Comparison of ENCODE assay signal across 18 cellular contexts in genomic region chr17:72969293-72969692, GRCh38.
DNase-seq lines count a peak whose midpoint lies in the region; ATAC-seq, FAIRE-seq and TF ChIP-seq lines count a peak whose summit lies in the region.
"Had no signal": no experiment of that assay in that cellular context is flagged by ENCODE, and none has a peak within 500 bp of the region (broad histone marks: within the 10 kb centered on the region; RNA-seq: fewer than 3 reads in every experiment).

No MANE protein-coding gene starts in this region.

- H3K36me3 Mint-ChIP-seq in neural progenitor cell = no peaks in the 10 kb centered on the region

- POLR2A ChIA-PET in HepG2 (lab: Yijun Ruan, JAX) = no interaction called here

- H3K4me1 ChIP-seq in HepG2 (ENCODE audit: insufficient read depth, low read length) = peaks cover 39% of the 10 kb centered on the region
- H3K4me1 ChIP-seq in right lobe of liver = peaks cover 0 to 18% (median 5%) of the 10 kb centered on the region in 4 donors
- H3K4me1 ChIP-seq in neural progenitor cell = peaks cover 21% of the 10 kb centered on the region
- no peaks in the 10 kb centered on the region for H3K4me1 ChIP-seq in gastroesophageal sphincter

- no peak for DNase-seq in HepG2 (ENCODE audit: low spot score)
- DNase-seq in right lobe of liver = no peak
- DNase-seq in neural progenitor cell (ENCODE audit: low spot score) = no peak
- no peak for DNase-seq in SW 1271 (lab: John Stamatoyannopoulos, UW)
- no peak for DNase-seq in hepatic stellate cell (ENCODE audit: low spot score)
- DNase-seq: 8988T; C1 segment of cervical spinal cord; CD4-positive, CD25-positive, alpha-beta regulatory T cell; CD8-positive, alpha-beta memory T cell; COR-L47; HCEC 1CT had no signal

- CTCF ChIA-PET in HepG2 (lab: Yijun Ruan, JAX; ENCODE audit: low intra/inter-chr PET ratio, low total read pairs) = no interaction called here

- H4K20me1 ChIP-seq in HepG2 (ENCODE audit: insufficient read depth, low read length) (peaks cover 36% of the 10 kb centered on the region), neural progenitor cell (ENCODE audit: low read depth) (no peaks in the 10 kb centered on the region)

- TF ChIP-seq EP300 in HepG2 (IDR thresholded peaks at IDR 0.05; ENCODE audit: low read depth in 2 of 2, low read length in 2 of 2) = no peak
- no peak for TF ChIP-seq EP300 in HepG2 (CRISPR knock-in tag; IDR thresholded peaks at IDR 0.05; ENCODE audit: borderline replicate concordance)
- TF ChIP-seq EP300 in gastroesophageal sphincter (IDR thresholded peaks at IDR 0.05) = no peak

- no peaks in the 10 kb centered on the region for H3K79me2 ChIP-seq in HepG2 (ENCODE audit: insufficient read depth, low read length)
- no peaks in the 10 kb centered on the region for H3K79me2 ChIP-seq in neural progenitor cell (ENCODE audit: low read depth)

- no peak overlapping the region for H3K4me3 Mint-ChIP-seq in neural progenitor cell
- H3K4me3 Mint-ChIP-seq: CD4-positive, CD25-positive, alpha-beta regulatory T cell; CD8-positive, alpha-beta memory T cell; GM23338 had no signal

- H3K27me3 ChIP-seq in HepG2 (ENCODE audit: control insufficient read depth in 1 of 2, insufficient read depth in 2 of 2, low read length in 2 of 2) = peaks cover 2 to 17% of the 10 kb centered on the region in 2 experiments; a peak in 4 of 5 replicates
- no peaks in the 10 kb centered on the region for H3K27me3 ChIP-seq in right lobe of liver
- H3K27me3 ChIP-seq in neural progenitor cell = no peaks in the 10 kb centered on the region
- no peaks in the 10 kb centered on the region for H3K27me3 ChIP-seq in gastroesophageal sphincter

- FAIRE-seq in HepG2 (lab: Jason Lieb, UNC) = no peak
- FAIRE-seq: D721Med, G401.6, GM12891, H54 had no signal

- peaks cover 9% of the 10 kb centered on the region for H3K9me3 Mint-ChIP-seq in neural progenitor cell
- H3K9me3 Mint-ChIP-seq: CD4-positive, CD25-positive, alpha-beta regulatory T cell had no signal

- H3K36me3 ChIP-seq in HepG2 (replicated peaks in 1 of 2; ENCODE audit: control insufficient read depth in 1 of 2, insufficient read depth in 2 of 2, low read length in 2 of 2) = no peaks in the 10 kb centered on the region
- H3K36me3 ChIP-seq in right lobe of liver = no peaks in the 10 kb centered on the region
- no peaks in the 10 kb centered on the region for H3K36me3 ChIP-seq in neural progenitor cell
- H3K36me3 ChIP-seq in gastroesophageal sphincter = no peaks in the 10 kb centered on the region

- TF ChIP-seq CTCF in HepG2 (CRISPR knock-in tag; IDR thresholded peaks at IDR 0.05) = no peak
- TF ChIP-seq CTCF in right lobe of liver (IDR thresholded peaks at IDR 0.05) = no peak
- no peak for TF ChIP-seq CTCF in neural progenitor cell (IDR thresholded peaks at IDR 0.05)
- no peak for TF ChIP-seq CTCF in gastroesophageal sphincter (IDR thresholded peaks at IDR 0.05)

- in situ Hi-C loops in HepG2 (cut with HindIII; ENCODE audit: extremely low pct_ligation_motif_present, low pct_unique_long_range_greater_than_20kb) = loop anchor here (25.0 kb wide), 1 partner anchor 418 kb away; no protein-coding TSS in a partner anchor

- no peaks in the 10 kb centered on the region for H3F3A ChIP-seq in neural progenitor cell (ENCODE audit: low read depth)

- H2AFZ ChIP-seq in HepG2 (ENCODE audit: low read length) (no peak overlapping the region), neural progenitor cell (replicated peaks) (no peak overlapping the region)
- H2AFZ ChIP-seq: GM23338 had no signal

- no peak overlapping the region for H3K27ac ChIP-seq in HepG2 (ENCODE audit: extremely low read length, insufficient read depth, low read length)
- H3K27ac ChIP-seq in right lobe of liver = no peak overlapping the region
- H3K27ac ChIP-seq in cingulate gyrus (ENCODE audit: low read depth, low read length) = peak overlapping the region; percentile 39
- H3K27ac ChIP-seq in neural progenitor cell = no peak overlapping the region
- H3K27ac ChIP-seq in gastroesophageal sphincter = no peak overlapping the region

- H3K4me2 ChIP-seq in HepG2 (ENCODE audit: low read depth, low read length) (no peak overlapping the region), neural progenitor cell (no peak overlapping the region)
- H3K4me2 ChIP-seq: GM23338 had no signal

- H3K27me3 Mint-ChIP-seq in neural progenitor cell (ENCODE audit: insufficient read depth, low read depth) = peaks cover 6% of the 10 kb centered on the region
- H3K27me3 Mint-ChIP-seq: CD4-positive, CD25-positive, alpha-beta regulatory T cell had no signal

- intact Hi-C loops in HepG2 (cut with micrococcal nuclease; ENCODE audit: unreplicated experiment) = no loop called here
- intact Hi-C loops in right lobe of liver (cut with DNase I) = no loop called here

- BruUV-seq in HepG2 (replicated peaks; lab: Mats Ljungman, UMichigan) = no TSS peak

- H3K9ac ChIP-seq in HepG2 (ENCODE audit: insufficient read depth, low read depth, low read length) (no peak overlapping the region), neural progenitor cell (no peak overlapping the region)

- no peak overlapping the region for H3K4me3 ChIP-seq in HepG2 (replicated peaks in 1 of 3; ENCODE audit: insufficient read depth in 1 of 3, low read depth in 2 of 3, low read length in 3 of 3)
- H3K4me3 ChIP-seq in right lobe of liver = no peak overlapping the region
- H3K4me3 ChIP-seq in neural progenitor cell = no peak overlapping the region
- no peak overlapping the region for H3K4me3 ChIP-seq in gastroesophageal sphincter
- H3K4me3 ChIP-seq: GM23338 had no signal

- TF ChIP-seq RAD21 in HepG2 (CRISPR knock-in tag; IDR thresholded peaks at IDR 0.05) = no peak

- no peak for ATAC-seq in HepG2
- no peak for ATAC-seq in right lobe of liver
- ATAC-seq in gastroesophageal sphincter = no peak
- ATAC-seq: GM23338 had no signal

- WGBS in HepG2 (ENCODE audit: low lambda C conversion rate) = 93% methylated on average over 4 of the region's 4 CpGs
- 75% methylated on average over 1 of the region's 4 CpGs for whole genome bisulfite sequencing in right lobe of liver (ENCODE audit: insufficient coverage, low coverage, low lambda C conversion rate, missing lambda C conversion rate)
- 91 to 100% methylated on average over 4 of the region's 4 CpGs for WGBS in gastroesophageal sphincter (ENCODE audit: low coverage in 1 of 2), 2 donors

- peaks cover 34% of the 10 kb centered on the region for H3K4me1 Mint-ChIP-seq in neural progenitor cell

- TF ChIP-seq POLR2A in HepG2 (IDR thresholded peaks at IDR 0.05; ENCODE audit: insufficient read depth in 1 of 2, low read depth in 2 of 2, low read length in 2 of 2) (no peak), right lobe of liver (IDR thresholded peaks at IDR 0.05) (no peak), gastroesophageal sphincter (IDR thresholded peaks at IDR 0.05) (no peak)

- H3K27ac Mint-ChIP-seq in neural progenitor cell = peak overlapping the region; percentile 86
- H3K27ac Mint-ChIP-seq: CD8-positive, alpha-beta memory T cell; GM23338 had no signal

- H3K9me3 ChIP-seq in HepG2 (ENCODE audit: low read length) = no peaks in the 10 kb centered on the region
- no peaks in the 10 kb centered on the region for H3K9me3 ChIP-seq in right lobe of liver
- no peaks in the 10 kb centered on the region for H3K9me3 ChIP-seq in neural progenitor cell (ENCODE audit: low read depth)
- H3K9me3 ChIP-seq in gastroesophageal sphincter = no peaks in the 10 kb centered on the region

TF ChIP-seq in HepG2, 621 proteins besides CTCF, POLR2A, EP300 and RAD21:
- TF ChIP-seq GTF2F1 (IDR thresholded peaks at IDR 0.05; ENCODE audit: low read length) (no peak), USF2 (IDR thresholded peaks at IDR 0.05; ENCODE audit: low read depth, low read length) (no peak), USF2 (CRISPR knock-in tag; IDR thresholded peaks at IDR 0.05; ENCODE audit: borderline replicate concordance) (0 out of 2 replicates have a peak, but pooled peaks have one; percentile 2), HNRNPK (IDR thresholded peaks at IDR 0.05; ENCODE audit: low read depth, low read length, poor library complexity, severe bottlenecking) (peak; percentile 88), PCBP2 (optimal IDR thresholded peaks at IDR 0.05; ENCODE audit: low read depth, low read length, poor library complexity, severe bottlenecking) (peak; percentile 88)
